In the genomic region with DNA sequence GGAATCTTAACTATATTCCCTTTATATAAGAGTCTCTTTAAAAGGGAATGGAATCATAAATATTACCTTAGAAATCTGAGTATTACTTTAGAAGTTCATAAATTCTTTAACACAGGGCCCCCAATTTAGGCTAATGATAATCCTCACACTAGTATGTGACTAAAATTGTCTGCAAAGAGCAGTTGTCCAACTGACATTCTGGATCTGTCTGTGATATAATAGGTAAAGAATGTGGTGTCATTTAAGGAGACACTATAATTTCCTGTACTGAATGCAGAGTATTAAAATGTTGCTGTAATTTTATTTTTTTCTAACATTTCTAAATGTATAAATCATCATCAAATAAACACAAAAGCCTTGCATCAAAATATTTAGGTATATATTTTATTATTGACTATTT, we compare ENCODE assay signal across 21 cellular contexts.
DNase-seq lines count a peak whose midpoint lies in the region; ATAC-seq and TF ChIP-seq lines count a peak whose summit lies in the region.
"Had no signal": no experiment of that assay in that cellular context is flagged by ENCODE, and none has a peak within 500 bp of the region (broad histone marks: within the 10 kb centered on the region; RNA-seq: fewer than 3 reads in every experiment).

No MANE protein-coding gene starts in this region.

- no peak overlapping the region for H2BK5ac ChIP-seq in mesenchymal stem cell (ENCODE audit: low read depth, low read length, poor library complexity, severe bottlenecking)

- no peak overlapping the region for H3K14ac ChIP-seq in mesenchymal stem cell (ENCODE audit: low read length in 2 of 2)

- no peak overlapping the region for H2BK15ac ChIP-seq in mesenchymal stem cell (ENCODE audit: low read depth, poor library complexity, severe bottlenecking)

- TF ChIP-seq CTCF in heart left ventricle (IDR thresholded peaks at IDR 0.05) (no peak), ascending aorta (IDR thresholded peaks at IDR 0.05) (no peak)

- H3K79me1 ChIP-seq in mesenchymal stem cell (replicated peaks; ENCODE audit: low read length, poor library complexity, severe bottlenecking), result no peaks in the 10 kb centered on the region

- H3K4me2 ChIP-seq in mesenchymal stem cell (ENCODE audit: low read length, poor library complexity, severe bottlenecking), result no peak overlapping the region

- H2AK5ac ChIP-seq in mesenchymal stem cell (ENCODE audit: low read length, severe bottlenecking), result no peak overlapping the region

- H2BK120ac ChIP-seq in mesenchymal stem cell (ENCODE audit: low read depth, low read length), result no peak overlapping the region

- DNase-seq in heart left ventricle (no peak), right cardiac atrium (no peak), ascending aorta (ENCODE audit: low spot score in 2 of 2) (no peak), mesenchymal stem cell (no peak), NCI-H510A treated with DMSO at 0.1 percent for 48 hours (lab: John Stamatoyannopoulos, UW) (no peak), Ammon's horn (ENCODE audit: low spot score) (no peak)
- DNase-seq: activated CD8-positive, alpha-beta memory T cell treated with anti-CD3 and anti-CD28 coated beads, Interleukin-2, amount 50 U/mL, for 48 hours; activated gamma-delta T cell; Caco-2; H9; NCI-H146; NCI-H2171 treated with DMSO at 0.1 percent for 48 hours; NCI-H748 treated with DMSO at 0.1 percent for 48 hours; stimulated activated CD4-positive, alpha-beta T cell treated with anti-CD3 and anti-CD28 coated beads, Interleukin-12 subunit alpha, Interleukin-12 subunit beta, amount 100 ng/mL, for 4 hours; T-helper 2 cell; upper lobe of right lung had no signal

- H3K4ac ChIP-seq in mesenchymal stem cell (ENCODE audit: low read depth in 1 of 2, low read length in 2 of 2), result no peak overlapping the region

- TF ChIP-seq POLR2A in heart left ventricle (IDR thresholded peaks at IDR 0.05), result no peak

- no peak overlapping the region for H3K23ac ChIP-seq in mesenchymal stem cell (ENCODE audit: low read length in 2 of 2)

- no peak overlapping the region for H2BK12ac ChIP-seq in mesenchymal stem cell (ENCODE audit: low read length in 2 of 2)

- peak overlapping the region; percentile 13 for H3K9ac ChIP-seq in mesenchymal stem cell (ENCODE audit: low read length)

- H4K91ac ChIP-seq in mesenchymal stem cell (ENCODE audit: low read length), result no peak overlapping the region

- H3K36me3 ChIP-seq in heart left ventricle (no peaks in the 10 kb centered on the region), ascending aorta (no peaks in the 10 kb centered on the region), mesenchymal stem cell (ENCODE audit: control insufficient read depth in 1 of 2, insufficient read depth in 2 of 2, low read depth in 1 of 2, low read length in 2 of 2) (peaks cover 0 to 2% of the 10 kb centered on the region in 2 experiments)
- H3K36me3 ChIP-seq: cardiac muscle cell, prostate gland, upper lobe of right lung had no signal

- no peak overlapping the region for H3K18ac ChIP-seq in mesenchymal stem cell (ENCODE audit: low read depth in 1 of 2, low read length in 2 of 2)

- intact Hi-C loops in heart left ventricle (cut with DNase I) (loop anchor here in 1 of 10 donors (5.0 kb wide), 1 partner anchor 71 kb away; no protein-coding TSS in a partner anchor), right cardiac atrium (cut with DNase I) (no loop called here), ascending aorta (cut with DNase I) (loop anchor here (5.0 kb wide), 1 partner anchor 71 kb away; no protein-coding TSS in a partner anchor)

- H4K8ac ChIP-seq in mesenchymal stem cell (ENCODE audit: low read length), result no peak overlapping the region

- peak in 3 of 4 donors; percentile 32 to 53 (median 47) for ATAC-seq in heart left ventricle
- ATAC-seq in right cardiac atrium, result no peak
- no peak for ATAC-seq in HG02870 (IDR thresholded peaks at IDR 0.05; ENCODE audit: unreplicated experiment)
- ATAC-seq in GM19452 (IDR thresholded peaks at IDR 0.05; ENCODE audit: unreplicated experiment), result no peak
- ATAC-seq: upper lobe of right lung had no signal

- no peak overlapping the region for H3K4me3 ChIP-seq in heart left ventricle
- no peak overlapping the region for H3K4me3 ChIP-seq in right cardiac atrium (ENCODE audit: low read length)
- H3K4me3 ChIP-seq in ascending aorta, result no peak overlapping the region
- H3K4me3 ChIP-seq in mesenchymal stem cell (ENCODE audit: insufficient read depth in 1 of 2, low read depth in 1 of 2, low read length in 2 of 2), result no peak overlapping the region
- H3K4me3 ChIP-seq: cardiac muscle cell, prostate gland, upper lobe of right lung had no signal

- H3K9me3 ChIP-seq in heart left ventricle (no peaks in the 10 kb centered on the region), right cardiac atrium (ENCODE audit: control insufficient read depth, low read length) (no peaks in the 10 kb centered on the region), ascending aorta (no peaks in the 10 kb centered on the region), mesenchymal stem cell (ENCODE audit: control insufficient read depth, low read length) (no peaks in the 10 kb centered on the region)
- H3K9me3 ChIP-seq: Caco-2, prostate gland, upper lobe of right lung had no signal

- H3K27ac ChIP-seq in heart left ventricle (peak overlapping the region in 11 of 12 donors; percentile 21 to 78 (median 66)), right cardiac atrium (ENCODE audit: low read length) (no peak overlapping the region), ascending aorta (peak overlapping the region; percentile 7 to 64), mesenchymal stem cell (ENCODE audit: low read length, poor library complexity, severe bottlenecking) (peak overlapping the region; percentile 61)
- H3K27ac ChIP-seq: cardiac muscle cell, prostate gland, upper lobe of right lung, VCaP had no signal

- H2AFZ ChIP-seq in mesenchymal stem cell (ENCODE audit: low read depth, low read length), result no peak overlapping the region

- no peaks in the 10 kb centered on the region for H3K27me3 ChIP-seq in heart left ventricle
- H3K27me3 ChIP-seq in right cardiac atrium (ENCODE audit: control insufficient read depth, insufficient read depth), result no peaks in the 10 kb centered on the region
- H3K27me3 ChIP-seq in ascending aorta, result no peaks in the 10 kb centered on the region
- no peaks in the 10 kb centered on the region for H3K27me3 ChIP-seq in mesenchymal stem cell (ENCODE audit: control insufficient read depth in 1 of 2, insufficient read depth in 1 of 2, low read length in 2 of 2)
- H3K27me3 ChIP-seq: cardiac muscle cell, upper lobe of right lung had no signal

- peaks cover 0 to 87% (median 63%) of the 10 kb centered on the region in 12 donors for H3K4me1 ChIP-seq in heart left ventricle
- H3K4me1 ChIP-seq in right cardiac atrium (ENCODE audit: control insufficient read depth, insufficient read depth, low read length), result peaks cover 15% of the 10 kb centered on the region
- H3K4me1 ChIP-seq in ascending aorta, result peaks cover 6 to 40% of the 10 kb centered on the region in 2 donors
- H3K4me1 ChIP-seq in mesenchymal stem cell (ENCODE audit: control insufficient read depth, insufficient read depth, low read depth, low read length), result peaks cover 17% of the 10 kb centered on the region
- H3K4me1 ChIP-seq: prostate gland had no signal

Comparison
In these comparisons a context has a peak if more than half of its experiments do, and no peak if none do; other contexts are left out.
1. ATAC-seq: peak in heart left ventricle (3 of 4); none in right cardiac atrium (0 of 2), HG02870 (single experiment) and GM19452 (single experiment).